20 cellular contexts compared by ENCODE assay signal in the genomic region with DNA sequence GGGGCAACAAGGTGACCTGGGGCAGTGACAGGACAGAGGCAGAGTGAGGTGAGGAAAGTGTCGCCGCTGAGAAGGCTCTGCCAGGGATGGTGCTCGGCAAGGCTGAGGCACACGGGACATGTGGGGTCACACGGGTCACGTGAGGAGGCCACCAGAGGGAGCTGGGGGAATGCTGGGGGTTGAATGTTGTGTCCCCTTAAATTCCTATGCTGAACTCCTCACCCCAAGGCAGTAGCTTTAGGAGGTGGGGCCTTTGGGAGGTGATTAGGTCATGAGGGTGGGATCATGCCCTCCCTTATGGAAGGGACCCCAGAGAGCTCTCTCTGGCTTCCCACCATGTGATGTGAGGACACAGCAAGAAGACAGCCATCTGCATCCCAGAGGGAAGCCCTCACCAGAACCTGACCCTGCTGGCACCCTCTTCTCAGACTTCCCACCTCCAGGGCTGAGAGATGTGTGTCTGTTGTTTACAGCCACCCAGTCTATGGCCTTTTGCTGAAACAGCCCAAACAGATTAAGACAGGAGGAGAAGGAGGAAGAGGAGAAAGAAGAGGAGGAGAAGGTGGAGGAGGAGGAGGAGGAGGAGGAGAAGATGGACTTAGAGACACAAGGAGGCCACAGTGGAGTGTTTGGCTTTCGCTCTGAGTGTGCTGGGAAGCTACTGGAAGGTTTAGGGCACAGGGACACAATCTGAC. TPM values are rescaled to one million over a fixed set of nuclear protein-coding genes. Genes with fewer than 3 reads are reported as not detected.
DNase-seq lines count a peak whose midpoint lies in the region; ATAC-seq and TF ChIP-seq lines count a peak whose summit lies in the region.
"Had no signal": no experiment of that assay in that cellular context is flagged by ENCODE, and none has a peak within 500 bp of the region (broad histone marks: within the 10 kb centered on the region; RNA-seq: fewer than 3 reads in every experiment).

No MANE protein-coding gene starts in this region.

- peak overlapping the region; percentile 32 for H3K27ac Mint-ChIP-seq in T-helper 17 cell
- H3K27ac Mint-ChIP-seq in osteocyte (ENCODE audit: unreplicated experiment): peak overlapping the region; percentile 13
- H3K27ac Mint-ChIP-seq: activated CD4-positive, alpha-beta memory T cell treated with anti-CD3 and anti-CD28 coated beads, Interleukin-2, amount 10 ng/mL, durations not matched to agents 7 days and 5 days; activated naive CD8-positive, alpha-beta T cell; activated T-cell treated with anti-CD3 and anti-CD28 coated beads, Interleukin-2, amount 50 U/mL, for 72 hours; dendritic cell treated with granulocyte-macrophage colony-stimulating factor and Interleukin-4, amounts not matched to agents 40 ng/mL and 50 ng/mL, for 4 days; natural killer cell treated with Interleukin-12 subunit alpha and Interleukin-12 subunit beta and Interleukin-15 and Interleukin-18, amount 100 ng/mL, for 72 hours; stimulated activated naive B cell treated with anti-CD40 and anti-IgM and Interleukin-4, amounts not matched to agents 10 μg/mL and 1 μg/mL and 100 μg/mL, for 72 hours; T-helper 1 cell treated with Interleukin-12 subunit alpha and Interleukin-12 subunit beta and Interleukin-4 antibody, amounts not matched to agents 30 μg/mL and 1 μg/mL, for 36 hours had no signal

- WGBS in gastroesophageal sphincter (ENCODE audit: low coverage in 1 of 2), 2 donors: 75 to 88% methylated on average over 1 to 6 of the region's 7 CpGs
- 82 to 84% methylated on average over 7 of the region's 7 CpGs for WGBS in upper lobe of left lung, 2 donors

- H3K9me3 Mint-ChIP-seq in osteocyte (ENCODE audit: unreplicated experiment): no peaks in the 10 kb centered on the region
- H3K9me3 Mint-ChIP-seq: activated CD4-positive, alpha-beta memory T cell treated with anti-CD3 and anti-CD28 coated beads, Interleukin-2, amount 10 ng/mL, durations not matched to agents 7 days and 5 days; activated T-cell treated with anti-CD3 and anti-CD28 coated beads, Interleukin-2, amount 50 U/mL, for 72 hours; dendritic cell treated with granulocyte-macrophage colony-stimulating factor and Interleukin-4, amounts not matched to agents 40 ng/mL and 50 ng/mL, for 4 days; natural killer cell treated with Interleukin-12 subunit alpha and Interleukin-12 subunit beta and Interleukin-15 and Interleukin-18, amount 100 ng/mL, for 72 hours; stimulated activated naive B cell treated with anti-CD40 and anti-IgM and Interleukin-4, amounts not matched to agents 10 μg/mL and 1 μg/mL and 100 μg/mL, for 72 hours; T-helper 1 cell treated with Interleukin-12 subunit alpha and Interleukin-12 subunit beta and Interleukin-4 antibody, amounts not matched to agents 30 μg/mL and 1 μg/mL, for 36 hours had no signal

- H3K4me1 Mint-ChIP-seq in T-helper 17 cell (peaks cover 13% of the 10 kb centered on the region), osteocyte (ENCODE audit: unreplicated experiment) (peaks cover 42% of the 10 kb centered on the region)
- H3K4me1 Mint-ChIP-seq: activated CD4-positive, alpha-beta memory T cell treated with anti-CD3 and anti-CD28 coated beads, Interleukin-2, amount 10 ng/mL, durations not matched to agents 7 days and 5 days; stimulated activated naive B cell treated with anti-CD40 and anti-IgM and Interleukin-4, amounts not matched to agents 10 μg/mL and 1 μg/mL and 100 μg/mL, for 72 hours had no signal

- H3K27ac ChIP-seq in gastroesophageal sphincter: peak overlapping the region; percentile 86 to 98 (median 97)
- peak overlapping the region in 3 of 4 donors; percentile 3 to 12 (median 10) for H3K27ac ChIP-seq in upper lobe of left lung
- H3K27ac ChIP-seq: body of pancreas, VCaP had no signal

- H3K27me3 Mint-ChIP-seq in T-helper 17 cell (no peaks in the 10 kb centered on the region), osteocyte (ENCODE audit: unreplicated experiment) (no peaks in the 10 kb centered on the region)
- H3K27me3 Mint-ChIP-seq: activated naive CD8-positive, alpha-beta T cell; dendritic cell treated with granulocyte-macrophage colony-stimulating factor and Interleukin-4, amounts not matched to agents 40 ng/mL and 50 ng/mL, for 4 days had no signal

- H3K4me1 ChIP-seq in gastroesophageal sphincter (peaks cover 0 to 93% (median 35%) of the 10 kb centered on the region in 3 donors), upper lobe of left lung (peaks cover 5 to 17% (median 10%) of the 10 kb centered on the region in 4 donors)
- H3K4me1 ChIP-seq: body of pancreas had no signal

- no peaks in the 10 kb centered on the region for H3K27me3 ChIP-seq in gastroesophageal sphincter
- H3K27me3 ChIP-seq in upper lobe of left lung: no peaks in the 10 kb centered on the region
- H3K27me3 ChIP-seq: body of pancreas had no signal

- H3K9me3 ChIP-seq in T-helper 17 cell (ENCODE audit: control insufficient read depth, low read length, poor library complexity, severe bottlenecking) (no peaks in the 10 kb centered on the region), gastroesophageal sphincter (no peaks in the 10 kb centered on the region), upper lobe of left lung (no peaks in the 10 kb centered on the region)
- H3K9me3 ChIP-seq: body of pancreas had no signal

- H3K4me3 Mint-ChIP-seq in T-helper 17 cell (peak overlapping the region; percentile 60), osteocyte (ENCODE audit: unreplicated experiment) (no peak overlapping the region)
- H3K4me3 Mint-ChIP-seq: activated CD4-positive, alpha-beta memory T cell treated with anti-CD3 and anti-CD28 coated beads, Interleukin-2, amount 10 ng/mL, durations not matched to agents 7 days and 5 days; activated naive CD8-positive, alpha-beta T cell; activated T-cell treated with anti-CD3 and anti-CD28 coated beads, Interleukin-2, amount 50 U/mL, for 72 hours; dendritic cell treated with granulocyte-macrophage colony-stimulating factor and Interleukin-4, amounts not matched to agents 40 ng/mL and 50 ng/mL, for 4 days; natural killer cell treated with Interleukin-12 subunit alpha and Interleukin-12 subunit beta and Interleukin-15 and Interleukin-18, amount 100 ng/mL, for 72 hours; stimulated activated naive B cell treated with anti-CD40 and anti-IgM and Interleukin-4, amounts not matched to agents 10 μg/mL and 1 μg/mL and 100 μg/mL, for 72 hours; T-helper 1 cell treated with Interleukin-12 subunit alpha and Interleukin-12 subunit beta and Interleukin-4 antibody, amounts not matched to agents 30 μg/mL and 1 μg/mL, for 36 hours had no signal

- TF ChIP-seq POLR2A in gastroesophageal sphincter (IDR thresholded peaks at IDR 0.05) (no peak), upper lobe of left lung (IDR thresholded peaks at IDR 0.05) (no peak)

- DNase-seq in T-helper 17 cell (no peak), osteocyte (ENCODE audit: extremely low spot score, unreplicated experiment) (peak; percentile 63), upper lobe of left lung (no peak), NCI-H2107 (lab: John Stamatoyannopoulos, UW) (no peak), RPMI8226 (no peak), superior temporal gyrus (ENCODE audit: extremely low spot score) (no peak)
- DNase-seq: activated CD4-positive, alpha-beta memory T cell treated with anti-CD3 and anti-CD28 coated beads, Interleukin-2, amount 10 ng/mL, durations not matched to agents 7 days and 5 days; activated T-cell treated with anti-CD3 and anti-CD28 coated beads, Interleukin-2, amount 50 U/mL, for 72 hours; body of pancreas; KG1; NCI-H526; SIG-M5; stimulated activated CD4-positive, alpha-beta T cell treated with anti-CD3 and anti-CD28 coated beads, Interleukin-15, amount 100 ng/mL, for 24 hours; stimulated activated naive B cell treated with anti-CD40 and anti-IgM and Interleukin-4, amounts not matched to agents 10 μg/mL and 1 μg/mL and 100 μg/mL, for 72 hours had no signal

- H3K36me3 Mint-ChIP-seq in T-helper 17 cell (ENCODE audit: low read depth): no peaks in the 10 kb centered on the region
- H3K36me3 Mint-ChIP-seq in osteocyte (ENCODE audit: unreplicated experiment): no peaks in the 10 kb centered on the region
- H3K36me3 Mint-ChIP-seq: natural killer cell treated with Interleukin-12 subunit alpha and Interleukin-12 subunit beta and Interleukin-15 and Interleukin-18, amount 100 ng/mL, for 72 hours had no signal

- ATAC-seq in T-helper 17 cell (no peak), gastroesophageal sphincter (no peak), upper lobe of left lung (ENCODE audit: low FRiP score in 2 of 2) (no peak)
- ATAC-seq: activated T-cell treated with anti-CD3 and anti-CD28 coated beads, Interleukin-2, amount 50 U/mL, for 72 hours; body of pancreas; natural killer cell treated with Interleukin-12 subunit alpha and Interleukin-12 subunit beta and Interleukin-15 and Interleukin-18, amount 100 ng/mL, for 72 hours; stimulated activated naive B cell treated with anti-CD40 and anti-IgM and Interleukin-4, amounts not matched to agents 10 μg/mL and 1 μg/mL and 100 μg/mL, for 72 hours had no signal

- TF ChIP-seq CTCF in gastroesophageal sphincter (IDR thresholded peaks at IDR 0.05) (no peak), osteocyte (IDR thresholded peaks at IDR 0.05) (no peak), upper lobe of left lung (IDR thresholded peaks at IDR 0.05) (no peak)

- TF ChIP-seq EP300 in gastroesophageal sphincter (IDR thresholded peaks at IDR 0.05) (no peak), upper lobe of left lung (IDR thresholded peaks at IDR 0.05) (no peak)

- no peak overlapping the region for H3K4me3 ChIP-seq in gastroesophageal sphincter
- no peak overlapping the region for H3K4me3 ChIP-seq in upper lobe of left lung
- H3K4me3 ChIP-seq: body of pancreas had no signal

- H3K36me3 ChIP-seq in gastroesophageal sphincter (no peaks in the 10 kb centered on the region), upper lobe of left lung (no peaks in the 10 kb centered on the region)

RNA-seq across cellular contexts. Expression of gene RFX2, which starts 35.4 kb away (rescaled TPM):
- total RNA-seq in T-helper 17 cell: 10 to 100 TPM in 1 of 2 donors, 1 to 10 TPM in 1; 9.0 to 23.3 TPM
- 10 to 100 TPM; 18.7 to 49.1 (median 37.6) TPM for total RNA-seq in gastroesophageal sphincter
- total RNA-seq in osteocyte: 4.5 and 5.3 TPM in 2 replicates
- 100 to 1,000 TPM in 1 of 6 donors, 10 to 100 TPM in 5; 14.3 to 111 (median 28.6) TPM for total RNA-seq in upper lobe of left lung
